ENCODE assay signal across 1 cellular context in genomic region chr6:45657243-45657642, GRCh38.
TF ChIP-seq lines count a peak whose summit lies in the region.

No MANE protein-coding gene starts in this region.

TF ChIP-seq in IMR-90, 13 proteins besides CTCF, POLR2A, EP300 and RAD21 (continued from another document):
- TF ChIP-seq ELK1 (IDR thresholded peaks at IDR 0.05; ENCODE audit: borderline replicate concordance, low read depth, low read length): no peak
- TF ChIP-seq BHLHE40 (IDR thresholded peaks at IDR 0.05; ENCODE audit: low read depth, low read length): no peak
